ENCODE assay signal across 33 cellular contexts in genomic region chr4:134551348-134551747, GRCh38.
"Had no signal": no experiment of that assay in that cellular context is flagged by ENCODE, and none has a peak within 500 bp of the region (broad histone marks: within the 10 kb centered on the region; RNA-seq: fewer than 3 reads in every experiment).

No MANE protein-coding gene starts in this region.

- FAIRE-seq: colon, endometrium, endothelial cell of umbilical vein had no signal

- H3K27me3 ChIP-seq: adrenal gland, body of pancreas, esophagus squamous epithelium, gastroesophageal sphincter had no signal

- DNase-seq: activated CD4-positive, alpha-beta memory T cell treated with anti-CD3 and anti-CD28 coated beads for 36 hours; activated CD4-positive, alpha-beta T cell treated with anti-CD3 and anti-CD28 coated beads for 36 hours; activated CD4-positive, alpha-beta T cell treated with anti-CD3 and anti-CD28 coated beads, Interleukin-2, amount 10 ng/mL, durations not matched to agents 24 days and 14 days; activated CD4-positive, CD25-positive, alpha-beta regulatory T cell; activated CD4-positive, CD25-positive, alpha-beta regulatory T cell treated with anti-CD3 and anti-CD28 coated beads, Interleukin-2, amount 50 U/mL, for 72 hours; activated CD8-positive, alpha-beta memory T cell treated with anti-CD3 and anti-CD28 coated beads, Interleukin-2, amount 10 ng/mL, durations not matched to agents 7 days and 5 days; activated CD8-positive, alpha-beta memory T cell treated with anti-CD3 and anti-CD28 coated beads, Interleukin-2, amount 50 U/mL, for 4 hours; activated CD8-positive, alpha-beta T cell treated with anti-CD3 and anti-CD28 coated beads, Interleukin-2, amount 10 ng/mL, durations not matched to agents 7 days and 5 days; activated effector memory CD4-positive, alpha-beta T cell treated with anti-CD3 and anti-CD28 coated beads, Interleukin-2, amount 50 U/mL, for 16 hours; activated naive CD4-positive, alpha-beta T cell treated with anti-CD3 and anti-CD28 coated beads for 36 hours; activated naive CD8-positive, alpha-beta T cell treated with anti-CD3 and anti-CD28 coated beads for 36 hours; activated naive CD8-positive, alpha-beta T cell treated with anti-CD3 and anti-CD28 coated beads, Interleukin-2, amount 50 U/mL, for 24 hours; activated T-cell treated with anti-CD3 and anti-CD28 coated beads, Interleukin-2, amount 50 U/mL, for 1 hour; activated T-cell treated with anti-CD3 and anti-CD28 coated beads, Interleukin-2, amount 50 U/mL, for 48 hours; adrenal gland; amygdala; aorta; body of pancreas; caudate nucleus; cortex of kidney; dermis blood vessel endothelial cell; effector CD8-positive, alpha-beta T cell; esophagus squamous epithelium; foreskin melanocyte; T-helper 1 cell; T-helper 17 cell; T1000; WERI-Rb-1 had no signal

- H3K4me3 ChIP-seq: adrenal gland, body of pancreas, esophagus squamous epithelium, gastroesophageal sphincter had no signal

- H3K27ac ChIP-seq: adrenal gland, body of pancreas, epithelial cell of prostate, esophagus squamous epithelium, gastroesophageal sphincter, WERI-Rb-1 had no signal

- H3K36me3 ChIP-seq: adrenal gland, esophagus squamous epithelium, gastroesophageal sphincter, WERI-Rb-1 had no signal

- H3K4me1 ChIP-seq: adrenal gland, body of pancreas, esophagus squamous epithelium, gastroesophageal sphincter had no signal

- H3K9me3 ChIP-seq: body of pancreas had no signal
